In the genomic region with DNA sequence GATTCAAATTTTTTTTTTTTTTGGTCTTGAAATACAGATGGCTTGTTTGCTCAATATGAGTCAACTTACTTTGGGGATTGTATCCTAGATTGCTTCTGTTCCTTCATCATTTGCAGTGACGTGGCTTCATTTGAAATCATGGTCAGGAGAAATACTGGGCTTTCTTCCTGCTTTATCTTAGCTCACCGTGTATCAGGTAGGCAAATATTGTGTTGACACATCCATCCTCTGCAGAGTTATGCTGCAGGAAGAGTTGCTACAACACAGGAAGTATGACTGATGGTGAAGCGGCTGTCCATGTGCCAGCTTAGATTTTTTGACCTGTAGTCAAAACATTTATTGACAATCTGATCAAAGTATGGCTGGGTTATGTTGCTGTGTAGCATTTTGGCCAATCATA, we compare ENCODE assay signal across 1 cellular context.
TF ChIP-seq lines count a peak whose summit lies in the region.

No MANE protein-coding gene starts in this region.

TF ChIP-seq in H1, 55 proteins besides CTCF, POLR2A, EP300 and RAD21:
- TF ChIP-seq SIX5 (IDR thresholded peaks at IDR 0.05; ENCODE audit: low read depth, low read length) (no peak), CTBP2 (IDR thresholded peaks at IDR 0.05; ENCODE audit: borderline replicate concordance, insufficient read depth, insufficient read length, low read length) (no peak)
